In genomic region chr1:214329456-214330220, GRCh38 we compare ENCODE assay signal across 4 cellular contexts.
"Had no signal": no experiment of that assay in that cellular context is flagged by ENCODE, and none has a peak within 500 bp of the region (broad histone marks: within the 10 kb centered on the region; RNA-seq: fewer than 3 reads in every experiment).

No MANE protein-coding gene starts in this region.

- H3K27me3 Mint-ChIP-seq: activated naive CD8-positive, alpha-beta T cell treated with anti-CD3 and anti-CD28 coated beads for 36 hours; T-cell had no signal

- H3K4me3 ChIP-seq: transverse colon had no signal

- H3K27ac ChIP-seq: transverse colon had no signal

- H3K9me3 Mint-ChIP-seq: activated naive CD8-positive, alpha-beta T cell treated with anti-CD3 and anti-CD28 coated beads for 36 hours; neural crest cell; T-cell had no signal

- H3K27ac Mint-ChIP-seq: activated naive CD8-positive, alpha-beta T cell treated with anti-CD3 and anti-CD28 coated beads for 36 hours; T-cell had no signal

- H3K4me3 Mint-ChIP-seq: activated naive CD8-positive, alpha-beta T cell treated with anti-CD3 and anti-CD28 coated beads for 36 hours; neural crest cell; T-cell had no signal

- H3K9me3 ChIP-seq: transverse colon had no signal

- H3K27me3 ChIP-seq: transverse colon had no signal

- H3K36me3 ChIP-seq: transverse colon had no signal
